12 cellular contexts compared by ENCODE assay signal in genomic region chr1:212920895-212921294, GRCh38. TPM values are rescaled to one million over a fixed set of nuclear protein-coding genes. Genes with fewer than 3 reads are reported as not detected.
DNase-seq lines count a peak whose midpoint lies in the region; ATAC-seq and TF ChIP-seq lines count a peak whose summit lies in the region.
"Had no signal": no experiment of that assay in that cellular context is flagged by ENCODE, and none has a peak within 500 bp of the region (broad histone marks: within the 10 kb centered on the region; RNA-seq: fewer than 3 reads in every experiment).

No MANE protein-coding gene starts in this region.

- H3K4me3 ChIP-seq in BE2C (ENCODE audit: low read depth, low read length): no peak overlapping the region
- no peak overlapping the region for H3K4me3 ChIP-seq in fibroblast of villous mesenchyme (ENCODE audit: low read depth, low read length)
- H3K4me3 ChIP-seq: thyroid gland had no signal

- no peak for DNase-seq in BE2C
- peak; percentile 51 for DNase-seq in GM13977 (ENCODE audit: low spot score)
- peak; percentile 28 for DNase-seq in RPMI8226
- no peak for DNase-seq in fibroblast of villous mesenchyme (ENCODE audit: low read depth)
- DNase-seq in H4 (ENCODE audit: low spot score): no peak
- DNase-seq in hippocampal formation (lab: John Stamatoyannopoulos, UW): no peak
- no peak for DNase-seq in NCI-H1436 (lab: John Stamatoyannopoulos, UW)
- DNase-seq: activated CD4-positive, alpha-beta T cell treated with anti-CD3 and anti-CD28 coated beads, Interleukin-2, amount 50 U/mL, for 48 hours; NCI-H1694; SHP77 treated with DMSO at 0.1 percent for 48 hours; thyroid gland had no signal

- no peaks in the 10 kb centered on the region for H3K9me3 ChIP-seq in BE2C
- H3K9me3 ChIP-seq: thyroid gland had no signal

- no peaks in the 10 kb centered on the region for H3K27me3 ChIP-seq in BE2C
- H3K27me3 ChIP-seq: thyroid gland had no signal

- no peaks in the 10 kb centered on the region for H3K36me3 ChIP-seq in BE2C
- H3K36me3 ChIP-seq: thyroid gland had no signal

- no peak for ATAC-seq in HG03378 (IDR thresholded peaks at IDR 0.05; ENCODE audit: unreplicated experiment)

- in situ Hi-C loops in GM13977 (cut with MboI; ENCODE audit: low pct_unique_long_range_greater_than_20kb, low sequenced_read_pairs, unreplicated experiment): loop anchor here (10.0 kb wide), 1 partner anchor 74 kb away; no protein-coding TSS in a partner anchor

- TF ChIP-seq CTCF in BE2C (IDR thresholded peaks at IDR 0.05; ENCODE audit: low read depth, low read length) (peak; percentile 48), GM13977 (IDR thresholded peaks at IDR 0.05; ENCODE audit: extremely low read depth, insufficient read depth, missing control alignments) (peak; percentile 71), fibroblast of villous mesenchyme (IDR thresholded peaks at IDR 0.05; ENCODE audit: insufficient read depth, low read depth, low read length) (peak; percentile 59)

- no peaks in the 10 kb centered on the region for H3K4me1 ChIP-seq in BE2C

RNA-seq across cellular contexts. Expression of gene VASH2, which starts 29.4 kb away (rescaled TPM):
- polyA plus RNA-seq in BE2C (2012; ENCODE audit: insufficient read depth, insufficient read length, low read depth): 7.1 TPM
- total RNA-seq in fibroblast of villous mesenchyme: 0.43 and 0.97 TPM in 2 replicates
- 0.31 and 2.5 TPM in 2 replicates for total RNA-seq in H4 (2014; rRNA removed; shearing (Covaris generic))

Comparison
In these comparisons a context has a peak if more than half of its experiments do, and no peak if none do; other contexts are left out.
1. DNase-seq: peak in GM13977 (single experiment) and RPMI8226 (single experiment); none in BE2C (single experiment), fibroblast of villous mesenchyme (single experiment), H4 (single experiment), hippocampal formation (0 of 2) and NCI-H1436 (single experiment).
2. Peak in every context shown above with its lines, with median percentiles within 50 percentile points of each other: CTCF ChIP-seq.